Comparison of ENCODE assay signal across 8 cellular contexts in genomic region chr12:131311279-131311722, GRCh38.
DNase-seq lines count a peak whose midpoint lies in the region; ATAC-seq, FAIRE-seq and TF ChIP-seq lines count a peak whose summit lies in the region.
"Not testable (repeated sequence)": the region's sequence is repeated elsewhere in the genome, so short reads cannot be mapped to it uniquely, and the experiment has no call there.

No MANE protein-coding gene starts in this region.

- H3K9me3 ChIP-seq in SJCRH30 (replicated peaks); GM12878 (replicated peaks; ENCODE audit: control insufficient read depth, insufficient read depth, low read length); heart right ventricle; upper lobe of right lung: not testable (repeated sequence)

- not testable (repeated sequence) for H3K27me3 Mint-ChIP-seq in GM23338 (ENCODE audit: insufficient read depth, low read depth, poor library complexity); activated CD8-positive, alpha-beta memory T cell treated with anti-CD3 and anti-CD28 coated beads, Interleukin-2, amount 10 ng/mL, durations not matched to agents 7 days and 5 days

- POLR2A ChIA-PET in GM12878 (lab: Charles Lee) = not testable (repeated sequence)

- H3K36me3 Mint-ChIP-seq in GM23338 (ENCODE audit: low read depth); activated CD8-positive, alpha-beta memory T cell treated with anti-CD3 and anti-CD28 coated beads, Interleukin-2, amount 10 ng/mL, durations not matched to agents 7 days and 5 days: not testable (repeated sequence)

- H3K4me2 ChIP-seq in GM23338; GM12878 (ENCODE audit: control insufficient read depth, insufficient read depth): not testable (repeated sequence)

- TF ChIP-seq POLR2A in GM12878 (IDR thresholded peaks at IDR 0.05; ENCODE audit: low read depth, low read length) = not testable (repeated sequence)

- H3K9me3 Mint-ChIP-seq in GM23338 = peaks cover 20% of the 10 kb centered on the region
- H3K9me3 Mint-ChIP-seq in activated CD8-positive, alpha-beta memory T cell treated with anti-CD3 and anti-CD28 coated beads, Interleukin-2, amount 10 ng/mL, durations not matched to agents 7 days and 5 days (ENCODE audit: low read depth) = not testable (repeated sequence)

- H3K9ac ChIP-seq in GM12878 (ENCODE audit: control insufficient read depth, insufficient read depth, low read length) = not testable (repeated sequence)

- H3K4me3 Mint-ChIP-seq in GM23338; activated CD8-positive, alpha-beta memory T cell treated with anti-CD3 and anti-CD28 coated beads, Interleukin-2, amount 10 ng/mL, durations not matched to agents 7 days and 5 days: not testable (repeated sequence)

- ATAC-seq in GM23338 = peak; percentile 89
- peak; percentile 55 for ATAC-seq in activated CD8-positive, alpha-beta memory T cell treated with anti-CD3 and anti-CD28 coated beads, Interleukin-2, amount 10 ng/mL, durations not matched to agents 7 days and 5 days
- peak; percentile 55 for ATAC-seq in GM12878
- ATAC-seq in heart right ventricle = peak in 5 of 8 donors; percentile 12 to 65 (median 57)
- ATAC-seq in upper lobe of right lung = peak; percentile 50

- H3K4me3 ChIP-seq in GM23338, SJCRH30, GM12878, heart right ventricle, upper lobe of right lung: not testable (repeated sequence)

- not testable (repeated sequence) for BruUV-seq in GM12878 (replicated peaks; lab: Mats Ljungman, UMichigan)

- H3K9me2 ChIP-seq in GM23338 (ENCODE audit: insufficient read depth) = not testable (repeated sequence)

- not testable (repeated sequence) for H4K20me1 ChIP-seq in GM23338 (replicated peaks; ENCODE audit: insufficient read depth); GM12878 (ENCODE audit: control insufficient read depth, insufficient read depth)

- H2AFZ ChIP-seq in GM23338; GM12878 (ENCODE audit: control insufficient read depth, low read depth, low read length): not testable (repeated sequence)

- not testable (repeated sequence) for TF ChIP-seq CTCF in GM23338 (conservative IDR thresholded peaks at IDR 0.05; ENCODE audit: low read depth in 2 of 2); GM12878 (IDR thresholded peaks at IDR 0.05 in 2 of 3, conservative IDR thresholded peaks at IDR 0.05 in 1 of 3; ENCODE audit: control insufficient read depth in 2 of 3, extremely low read depth in 1 of 3, insufficient read depth in 1 of 3, low read depth in 3 of 3, low read length in 3 of 3); heart right ventricle (IDR thresholded peaks at IDR 0.05); upper lobe of right lung (IDR thresholded peaks at IDR 0.05)

- H3K79me2 ChIP-seq in GM23338 (replicated peaks; ENCODE audit: insufficient read depth); GM12878 (ENCODE audit: control insufficient read depth, insufficient read depth, low read length): not testable (repeated sequence)

- intact Hi-C loops in GM12878 (cut with micrococcal nuclease; ENCODE audit: unreplicated experiment); upper lobe of right lung (cut with DNase I): not testable (repeated sequence)
- intact Hi-C loops in heart right ventricle (cut with DNase I) = loop anchor here in 5 of 10 donors (5.0 kb wide), 1 partner anchor 331 kb away; no protein-coding TSS in a partner anchor

- not testable (repeated sequence) for TF ChIP-seq EP300 in GM12878 (IDR thresholded peaks at IDR 0.05; ENCODE audit: borderline replicate concordance in 1 of 2, control insufficient read depth in 1 of 2, low read depth in 2 of 2, low read length in 2 of 2)

- H3K27ac Mint-ChIP-seq in GM23338; activated CD8-positive, alpha-beta memory T cell treated with anti-CD3 and anti-CD28 coated beads, Interleukin-2, amount 10 ng/mL, durations not matched to agents 7 days and 5 days: not testable (repeated sequence)

- not testable (repeated sequence) for H3K36me3 ChIP-seq in GM23338 (ENCODE audit: insufficient read depth); SJCRH30; GM12878 (ENCODE audit: control insufficient read depth in 2 of 2, insufficient read depth in 2 of 2, low read length in 1 of 2); heart right ventricle; upper lobe of right lung

- not testable (repeated sequence) for H3F3A ChIP-seq in GM23338 (replicated peaks; ENCODE audit: low read depth)

- CTCF ChIA-PET in activated CD8-positive, alpha-beta memory T cell treated with anti-CD3 and anti-CD28 coated beads, Interleukin-2, amount 10 ng/mL, durations not matched to agents 7 days and 5 days (lab: Charles Lee); GM12878 (lab: Yijun Ruan, JAX): not testable (repeated sequence)

- peak; percentile 65 for DNase-seq in GM23338 (ENCODE audit: low spot score)
- DNase-seq in SJCRH30 = peak; percentile 52 to 55
- peak; percentile 44 for DNase-seq in activated CD8-positive, alpha-beta memory T cell treated with anti-CD3 and anti-CD28 coated beads, Interleukin-2, amount 10 ng/mL, durations not matched to agents 7 days and 5 days
- not testable (repeated sequence) for DNase-seq in GM12878 (ENCODE audit: low read depth, low spot score); heart right ventricle; upper lobe of right lung
- DNase-seq in mesenteric fat pad (ENCODE audit: low spot score) = peak; percentile 88
- DNase-seq in stimulated activated CD4-positive, alpha-beta T cell treated with anti-CD3 and anti-CD28 coated beads, Interleukin-12 subunit alpha, Interleukin-12 subunit beta, amount 100 ng/mL, for 4 hours = peak; percentile 6

- RAD21 ChIA-PET in GM12878 (lab: Charles Lee; ENCODE audit: unreplicated experiment) = not testable (repeated sequence)

- 41% methylated on average over 10 of the region's 12 CpGs for WGBS in GM12878 (ENCODE audit: insufficient coverage, insufficient replicate concordance, low lambda C conversion rate, missing lambda C conversion rate)
- WGBS in heart right ventricle, 2 donors = 21 to 31% methylated on average over 10 of the region's 12 CpGs

- SMC1A ChIA-PET in GM12878 (lab: Charles Lee; ENCODE audit: uncharacterized antibody, unreplicated experiment) = not testable (repeated sequence)

- H3K27ac ChIP-seq in GM23338 (ENCODE audit: low read depth); SJCRH30; GM12878 (ENCODE audit: control insufficient read depth, insufficient read depth); heart right ventricle; upper lobe of right lung: not testable (repeated sequence)

- H3K4me1 ChIP-seq in GM23338 (ENCODE audit: insufficient read depth); SJCRH30; GM12878 (ENCODE audit: control insufficient read depth, insufficient read depth, low read length); heart right ventricle; upper lobe of right lung: not testable (repeated sequence)

- in situ Hi-C loops in GM12878 (cut with MboI) = not testable (repeated sequence)

- not testable (repeated sequence) for H3K27me3 ChIP-seq in GM23338 (ENCODE audit: insufficient read depth); SJCRH30; GM12878 (replicated peaks in 1 of 2; ENCODE audit: control insufficient read depth in 2 of 2, insufficient read depth in 2 of 2, low read length in 1 of 2); upper lobe of right lung
- peaks cover 0 to 63% (median 31%) of the 10 kb centered on the region in 7 donors for H3K27me3 ChIP-seq in heart right ventricle

- TF ChIP-seq RAD21 in GM12878 (IDR thresholded peaks at IDR 0.05; ENCODE audit: insufficient read depth, low read depth, low read length) = not testable (repeated sequence)

- peaks cover 13% of the 10 kb centered on the region for H3K4me1 Mint-ChIP-seq in GM23338
- H3K4me1 Mint-ChIP-seq in activated CD8-positive, alpha-beta memory T cell treated with anti-CD3 and anti-CD28 coated beads, Interleukin-2, amount 10 ng/mL, durations not matched to agents 7 days and 5 days = not testable (repeated sequence)

- not testable (repeated sequence) for FAIRE-seq in GM12878 (lab: Jason Lieb, UNC)
